ENCODE assay signal across 2 cellular contexts in genomic region chr6:125296461-125296860, GRCh38.
TF ChIP-seq lines count a peak whose summit lies in the region.

No MANE protein-coding gene starts in this region.

TF ChIP-seq in HepG2, 621 proteins besides CTCF, POLR2A, EP300 and RAD21:
- TF ChIP-seq ZNF678 (CRISPR knock-in tag; IDR thresholded peaks at IDR 0.05) = no peak
- TF ChIP-seq, protein P1, sequence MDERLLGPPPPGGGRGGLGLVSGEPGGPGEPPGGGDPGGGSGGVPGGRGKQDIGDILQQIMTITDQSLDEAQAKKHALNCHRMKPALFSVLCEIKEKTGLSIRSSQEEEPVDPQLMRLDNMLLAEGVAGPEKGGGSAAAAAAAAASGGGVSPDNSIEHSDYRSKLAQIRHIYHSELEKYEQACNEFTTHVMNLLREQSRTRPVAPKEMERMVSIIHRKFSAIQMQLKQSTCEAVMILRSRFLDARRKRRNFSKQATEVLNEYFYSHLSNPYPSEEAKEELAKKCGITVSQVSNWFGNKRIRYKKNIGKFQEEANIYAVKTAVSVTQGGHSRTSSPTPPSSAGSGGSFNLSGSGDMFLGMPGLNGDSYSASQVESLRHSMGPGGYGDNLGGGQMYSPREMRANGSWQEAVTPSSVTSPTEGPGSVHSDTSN (CRISPR knock-in tag; IDR thresholded peaks at IDR 0.05) = no peak
- TF ChIP-seq ZNF546 (CRISPR knock-in tag; conservative IDR thresholded peaks at IDR 0.05) = no peak
- TF ChIP-seq NBN (conservative IDR thresholded peaks at IDR 0.05) = no peak
- 0 out of 2 replicates have a peak, but pooled peaks have one; percentile 23 for TF ChIP-seq RBFOX2 (IDR thresholded peaks at IDR 0.05; ENCODE audit: low read depth, low read length)
- TF ChIP-seq ZNF850 (CRISPR knock-in tag; conservative IDR thresholded peaks at IDR 0.05) = no peak
- TF ChIP-seq CHD2 (IDR thresholded peaks at IDR 0.05; ENCODE audit: low read depth, low read length) = no peak
- no peak for TF ChIP-seq KAT2B (IDR thresholded peaks at IDR 0.05; ENCODE audit: borderline replicate concordance, low read depth, low read length)
- no peak for TF ChIP-seq PHB2 (IDR thresholded peaks at IDR 0.05; ENCODE audit: partially characterized antibody)
TF ChIP-seq in HepG2: peak in this region for 1.

TF ChIP-seq in K562, 482 proteins besides CTCF, POLR2A, EP300 and RAD21:
- TF ChIP-seq DPF2 (IDR thresholded peaks at IDR 0.05) (no peak), SPI1 (IDR thresholded peaks at IDR 0.05; ENCODE audit: borderline replicate concordance, low read depth, low read length) (no peak), RHOXF2B (CRISPR knock-in tag; conservative IDR thresholded peaks at IDR 0.05) (no peak), SP1 (CRISPR knock-in tag; IDR thresholded peaks at IDR 0.05) (no peak), RBM25 (IDR thresholded peaks at IDR 0.05; ENCODE audit: low read depth, low read length, severe bottlenecking) (no peak)
- TF ChIP-seq, protein P2, sequence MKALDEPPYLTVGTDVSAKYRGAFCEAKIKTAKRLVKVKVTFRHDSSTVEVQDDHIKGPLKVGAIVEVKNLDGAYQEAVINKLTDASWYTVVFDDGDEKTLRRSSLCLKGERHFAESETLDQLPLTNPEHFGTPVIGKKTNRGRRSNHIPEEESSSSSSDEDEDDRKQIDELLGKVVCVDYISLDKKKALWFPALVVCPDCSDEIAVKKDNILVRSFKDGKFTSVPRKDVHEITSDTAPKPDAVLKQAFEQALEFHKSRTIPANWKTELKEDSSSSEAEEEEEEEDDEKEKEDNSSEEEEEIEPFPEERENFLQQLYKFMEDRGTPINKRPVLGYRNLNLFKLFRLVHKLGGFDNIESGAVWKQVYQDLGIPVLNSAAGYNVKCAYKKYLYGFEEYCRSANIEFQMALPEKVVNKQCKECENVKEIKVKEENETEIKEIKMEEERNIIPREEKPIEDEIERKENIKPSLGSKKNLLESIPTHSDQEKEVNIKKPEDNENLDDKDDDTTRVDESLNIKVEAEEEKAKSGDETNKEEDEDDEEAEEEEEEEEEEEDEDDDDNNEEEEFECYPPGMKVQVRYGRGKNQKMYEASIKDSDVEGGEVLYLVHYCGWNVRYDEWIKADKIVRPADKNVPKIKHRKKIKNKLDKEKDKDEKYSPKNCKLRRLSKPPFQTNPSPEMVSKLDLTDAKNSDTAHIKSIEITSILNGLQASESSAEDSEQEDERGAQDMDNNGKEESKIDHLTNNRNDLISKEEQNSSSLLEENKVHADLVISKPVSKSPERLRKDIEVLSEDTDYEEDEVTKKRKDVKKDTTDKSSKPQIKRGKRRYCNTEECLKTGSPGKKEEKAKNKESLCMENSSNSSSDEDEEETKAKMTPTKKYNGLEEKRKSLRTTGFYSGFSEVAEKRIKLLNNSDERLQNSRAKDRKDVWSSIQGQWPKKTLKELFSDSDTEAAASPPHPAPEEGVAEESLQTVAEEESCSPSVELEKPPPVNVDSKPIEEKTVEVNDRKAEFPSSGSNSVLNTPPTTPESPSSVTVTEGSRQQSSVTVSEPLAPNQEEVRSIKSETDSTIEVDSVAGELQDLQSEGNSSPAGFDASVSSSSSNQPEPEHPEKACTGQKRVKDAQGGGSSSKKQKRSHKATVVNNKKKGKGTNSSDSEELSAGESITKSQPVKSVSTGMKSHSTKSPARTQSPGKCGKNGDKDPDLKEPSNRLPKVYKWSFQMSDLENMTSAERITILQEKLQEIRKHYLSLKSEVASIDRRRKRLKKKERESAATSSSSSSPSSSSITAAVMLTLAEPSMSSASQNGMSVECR (CRISPR knock-in tag; IDR thresholded peaks at IDR 0.05) = no peak
TF ChIP-seq in K562: peak in this region for 0.
